16 cellular contexts compared by ENCODE assay signal in the genomic region with DNA sequence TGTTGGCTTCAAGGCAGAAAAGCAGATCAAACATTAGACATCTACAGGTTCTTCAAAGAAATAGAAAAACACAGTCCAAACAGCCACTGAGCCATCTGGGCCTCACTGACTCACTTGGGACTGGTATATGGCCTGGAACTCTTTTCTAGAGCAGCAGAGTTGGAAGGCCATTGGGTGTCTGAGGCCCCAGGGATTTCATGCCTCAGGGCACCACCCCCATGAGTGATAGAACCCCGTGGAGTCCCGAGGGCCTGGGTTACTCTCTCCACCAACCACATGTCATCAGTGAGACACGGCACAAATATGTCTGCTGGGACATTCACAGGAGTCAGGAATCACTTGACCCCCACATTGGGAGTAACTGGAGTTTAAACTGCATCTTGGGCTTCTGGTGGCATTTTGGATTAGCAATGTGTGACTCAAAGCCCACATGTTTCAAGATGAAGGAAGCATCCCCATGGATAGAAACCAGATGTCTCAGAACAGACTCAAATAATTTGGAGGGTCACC. TPM values are rescaled to one million over a fixed set of nuclear protein-coding genes. Genes with fewer than 3 reads are reported as not detected.
"Had no signal": no experiment of that assay in that cellular context is flagged by ENCODE, and none has a peak within 500 bp of the region (broad histone marks: within the 10 kb centered on the region; RNA-seq: fewer than 3 reads in every experiment).

No MANE protein-coding gene starts in this region.

- H3K4me3 Mint-ChIP-seq: activated CD4-positive, alpha-beta memory T cell treated with anti-CD3 and anti-CD28 coated beads for 36 hours; activated naive CD8-positive, alpha-beta T cell treated with anti-CD3 and anti-CD28 coated beads, Interleukin-2, amount 50 U/mL, for 24 hours; activated T-cell treated with anti-CD3 and anti-CD28 coated beads, Interleukin-2, amount 50 U/mL, for 72 hours; naive thymus-derived CD8-positive, alpha-beta T cell had no signal

- H3K9me3 Mint-ChIP-seq: activated CD4-positive, alpha-beta memory T cell treated with anti-CD3 and anti-CD28 coated beads for 36 hours; activated naive CD8-positive, alpha-beta T cell treated with anti-CD3 and anti-CD28 coated beads, Interleukin-2, amount 50 U/mL, for 24 hours; activated T-cell treated with anti-CD3 and anti-CD28 coated beads, Interleukin-2, amount 50 U/mL, for 72 hours; naive thymus-derived CD8-positive, alpha-beta T cell had no signal

- H3K36me3 Mint-ChIP-seq: activated CD4-positive, alpha-beta memory T cell treated with anti-CD3 and anti-CD28 coated beads for 36 hours; naive thymus-derived CD8-positive, alpha-beta T cell had no signal

- H3K27ac Mint-ChIP-seq: activated CD4-positive, alpha-beta memory T cell treated with anti-CD3 and anti-CD28 coated beads for 36 hours; activated naive CD8-positive, alpha-beta T cell treated with anti-CD3 and anti-CD28 coated beads, Interleukin-2, amount 50 U/mL, for 24 hours; activated T-cell treated with anti-CD3 and anti-CD28 coated beads, Interleukin-2, amount 50 U/mL, for 72 hours; naive thymus-derived CD8-positive, alpha-beta T cell had no signal

- H3K27ac ChIP-seq: ascending aorta, esophagus muscularis mucosa, prostate gland, right lobe of liver, spleen, upper lobe of left lung had no signal

- H3K4me1 ChIP-seq: ascending aorta, esophagus muscularis mucosa, prostate gland, right lobe of liver, spleen, upper lobe of left lung had no signal

- DNase-seq: activated CD4-positive, alpha-beta memory T cell treated with anti-CD3 and anti-CD28 coated beads for 36 hours; activated naive CD4-positive, alpha-beta T cell treated with Interleukin-2 at 50 U/mL for 16 hours; activated naive CD8-positive, alpha-beta T cell treated with anti-CD3 and anti-CD28 coated beads, Interleukin-2, amount 50 U/mL, for 24 hours; activated T-cell treated with anti-CD3 and anti-CD28 coated beads, Interleukin-2, amount 50 U/mL, for 72 hours; foreskin melanocyte; mucosa of descending colon; naive thymus-derived CD8-positive, alpha-beta T cell; right lobe of liver; stimulated activated CD4-positive, alpha-beta T cell treated with anti-CD3 and anti-CD28 coated beads, Interleukin-1b, Interleukin-23, amount 100 ng/mL, for 48 hours had no signal

- H3K27me3 ChIP-seq: ascending aorta, right lobe of liver, upper lobe of left lung had no signal

- H3K4me3 ChIP-seq: ascending aorta, esophagus muscularis mucosa, mucosa of descending colon, prostate gland, right lobe of liver, spleen, upper lobe of left lung had no signal

- H3K4me1 Mint-ChIP-seq: activated naive CD8-positive, alpha-beta T cell treated with anti-CD3 and anti-CD28 coated beads, Interleukin-2, amount 50 U/mL, for 24 hours had no signal

- H3K9me3 ChIP-seq: ascending aorta, esophagus muscularis mucosa, mucosa of descending colon, prostate gland, right lobe of liver, spleen, upper lobe of left lung had no signal

RNA-seq across cellular contexts. Expression of a gene that starts 44.0 kb away (rescaled TPM):
- total RNA-seq: activated CD4-positive, alpha-beta memory T cell treated with anti-CD3 and anti-CD28 coated beads for 36 hours; activated T-cell treated with anti-CD3 and anti-CD28 coated beads, Interleukin-2, amount 50 U/mL, for 72 hours; ascending aorta; esophagus muscularis mucosa; lung microvascular endothelial cell; naive thymus-derived CD8-positive, alpha-beta T cell; T-helper 2 cell treated with Interferon-gamma antibody and Interleukin-4, amounts not matched to agents 100 ng/mL and 5 ng/mL, for 36 hours had no signal
